ENCODE assay signal across 21 cellular contexts in the genomic region with DNA sequence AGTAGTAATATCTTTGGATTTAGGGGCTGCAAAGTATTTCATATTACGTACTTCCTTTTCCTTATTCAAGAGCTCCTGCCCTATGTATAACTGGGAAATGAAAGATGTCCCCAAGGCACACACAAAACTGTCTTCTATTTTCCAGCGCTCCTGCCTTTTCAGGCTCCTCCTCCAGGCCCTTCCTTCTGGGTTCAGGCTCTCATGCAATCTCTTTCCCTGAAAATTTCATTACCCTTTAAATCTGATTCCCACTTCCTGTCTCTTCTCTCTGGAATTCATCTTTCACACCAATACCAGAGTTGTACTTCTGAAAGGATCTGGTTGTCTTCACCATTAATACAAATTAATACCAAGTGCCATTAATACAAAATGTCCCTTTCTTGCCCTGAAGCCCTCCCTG.
A peak's percentile ranks its signal among the peaks of the same experiment; 100 is the strongest.
DNase-seq lines count a peak whose midpoint lies in the region; ATAC-seq and TF ChIP-seq lines count a peak whose summit lies in the region.
"Had no signal": no experiment of that assay in that cellular context is flagged by ENCODE, and none has a peak within 500 bp of the region (broad histone marks: within the 10 kb centered on the region; RNA-seq: fewer than 3 reads in every experiment).

No MANE protein-coding gene starts in this region.

- H3K27ac Mint-ChIP-seq in activated naive CD8-positive, alpha-beta T cell: peak overlapping the region; percentile 7
- no peak overlapping the region for H3K27ac Mint-ChIP-seq in activated naive CD8-positive, alpha-beta T cell treated with anti-CD3 and anti-CD28 coated beads, Interleukin-2, amount 50 U/mL, for 24 hours
- H3K27ac Mint-ChIP-seq in T-helper 17 cell: peak overlapping the region; percentile 91
- peak overlapping the region in 4 of 6 donors; percentile 50 to 63 (median 56) for H3K27ac Mint-ChIP-seq in immature natural killer cell

- no peaks in the 10 kb centered on the region for H3K9me3 Mint-ChIP-seq in activated naive CD8-positive, alpha-beta T cell (ENCODE audit: low read depth)
- H3K9me3 Mint-ChIP-seq in activated naive CD8-positive, alpha-beta T cell treated with anti-CD3 and anti-CD28 coated beads, Interleukin-2, amount 50 U/mL, for 24 hours: no peaks in the 10 kb centered on the region
- H3K9me3 Mint-ChIP-seq in immature natural killer cell: no peaks in the 10 kb centered on the region
- H3K9me3 Mint-ChIP-seq: CD4-positive, CD25-positive, alpha-beta regulatory T cell had no signal

- intact Hi-C loops in thyroid gland (cut with DNase I): no loop called here
- intact Hi-C loops in uterus (cut with DNase I; ENCODE audit: low total_unique reads): no loop called here

- TF ChIP-seq POLR2A in thyroid gland (IDR thresholded peaks at IDR 0.05) (no peak), uterus (IDR thresholded peaks at IDR 0.05) (no peak)

- H3K4me1 Mint-ChIP-seq in activated naive CD8-positive, alpha-beta T cell (ENCODE audit: low read depth): peaks cover 31% of the 10 kb centered on the region
- peaks cover 20% of the 10 kb centered on the region for H3K4me1 Mint-ChIP-seq in activated naive CD8-positive, alpha-beta T cell treated with anti-CD3 and anti-CD28 coated beads, Interleukin-2, amount 50 U/mL, for 24 hours
- H3K4me1 Mint-ChIP-seq in T-helper 17 cell: peaks cover 35% of the 10 kb centered on the region
- peaks cover 28 to 56% of the 10 kb centered on the region in 2 donors for H3K4me1 Mint-ChIP-seq in immature natural killer cell
- H3K4me1 Mint-ChIP-seq: B cell had no signal

- H3K9me3 ChIP-seq in T-helper 17 cell (ENCODE audit: control insufficient read depth, low read length, poor library complexity, severe bottlenecking) (no peaks in the 10 kb centered on the region), thyroid gland (no peaks in the 10 kb centered on the region), uterus (no peaks in the 10 kb centered on the region)

- no peak overlapping the region for H3K4me3 Mint-ChIP-seq in activated naive CD8-positive, alpha-beta T cell
- no peak overlapping the region for H3K4me3 Mint-ChIP-seq in activated naive CD8-positive, alpha-beta T cell treated with anti-CD3 and anti-CD28 coated beads, Interleukin-2, amount 50 U/mL, for 24 hours
- H3K4me3 Mint-ChIP-seq in T-helper 17 cell (no peak overlapping the region), immature natural killer cell (no peak overlapping the region)
- H3K4me3 Mint-ChIP-seq: B cell; CD4-positive, CD25-positive, alpha-beta regulatory T cell had no signal

- DNase-seq in activated naive CD8-positive, alpha-beta T cell treated with anti-CD3 and anti-CD28 coated beads, Interleukin-2, amount 50 U/mL, for 24 hours: no peak
- DNase-seq in T-helper 17 cell: no peak
- no peak for DNase-seq in immature natural killer cell
- DNase-seq in thyroid gland: no peak
- DNase-seq in HuH-7.5 (ENCODE audit: low spot score): no peak
- DNase-seq in uterus: no peak
- no peak for DNase-seq in superior temporal gyrus (ENCODE audit: extremely low spot score)
- DNase-seq: CD4-positive, CD25-positive, alpha-beta regulatory T cell; DND-41; GDM1; GOT3; NCI-H1048; NCI-H1436 treated with DMSO at 0.1 percent for 48 hours; NCI-H2081; NCI-H748 treated with DMSO at 0.1 percent for 48 hours; PC-3 had no signal

- peaks cover 18% of the 10 kb centered on the region for H3K36me3 Mint-ChIP-seq in activated naive CD8-positive, alpha-beta T cell
- H3K36me3 Mint-ChIP-seq in activated naive CD8-positive, alpha-beta T cell treated with anti-CD3 and anti-CD28 coated beads, Interleukin-2, amount 50 U/mL, for 24 hours (ENCODE audit: low read depth): peaks cover 36% of the 10 kb centered on the region
- peaks cover 16% of the 10 kb centered on the region for H3K36me3 Mint-ChIP-seq in T-helper 17 cell (ENCODE audit: low read depth)
- peaks cover 27 to 63% (median 31%) of the 10 kb centered on the region in 3 donors for H3K36me3 Mint-ChIP-seq in immature natural killer cell

- TF ChIP-seq CTCF in thyroid gland (IDR thresholded peaks at IDR 0.05): no peak
- no peak for TF ChIP-seq CTCF in uterus (IDR thresholded peaks at IDR 0.05)

- peaks cover 5 to 9% of the 10 kb centered on the region in 2 donors for H3K36me3 ChIP-seq in thyroid gland
- no peaks in the 10 kb centered on the region for H3K36me3 ChIP-seq in uterus

- H3K4me3 ChIP-seq in thyroid gland (replicated peaks in 1 of 3): no peak overlapping the region
- no peak overlapping the region for H3K4me3 ChIP-seq in uterus
- H3K4me3 ChIP-seq: GM12878 had no signal

- H3K4me1 ChIP-seq in thyroid gland (peaks cover 27 to 40% of the 10 kb centered on the region in 2 donors), uterus (no peaks in the 10 kb centered on the region)

- WGBS in thyroid gland, 2 donors: 92 to 93% methylated on average over 2 of the region's 2 CpGs

- peak overlapping the region; percentile 1 to 62 (median 39) for H3K27ac ChIP-seq in thyroid gland
- no peak overlapping the region for H3K27ac ChIP-seq in uterus
- H3K27ac ChIP-seq: 22Rv1, RWPE1 had no signal

- no peaks in the 10 kb centered on the region for H3K27me3 Mint-ChIP-seq in activated naive CD8-positive, alpha-beta T cell
- H3K27me3 Mint-ChIP-seq in activated naive CD8-positive, alpha-beta T cell treated with anti-CD3 and anti-CD28 coated beads, Interleukin-2, amount 50 U/mL, for 24 hours: no peaks in the 10 kb centered on the region
- H3K27me3 Mint-ChIP-seq in T-helper 17 cell: no peaks in the 10 kb centered on the region
- peaks cover 0 to 4% (median 4%) of the 10 kb centered on the region in 3 donors for H3K27me3 Mint-ChIP-seq in immature natural killer cell (ENCODE audit: low read depth in 3 of 3)
- H3K27me3 Mint-ChIP-seq: B cell; CD4-positive, CD25-positive, alpha-beta regulatory T cell had no signal

- H3K27me3 ChIP-seq in thyroid gland (no peaks in the 10 kb centered on the region), uterus (no peaks in the 10 kb centered on the region)

- ATAC-seq in activated naive CD8-positive, alpha-beta T cell treated with anti-CD3 and anti-CD28 coated beads, Interleukin-2, amount 50 U/mL, for 24 hours: no peak
- ATAC-seq in T-helper 17 cell: no peak
- ATAC-seq: GM12878, PC-3 had no signal

Comparison
In these comparisons a context has a peak if more than half of its experiments do, and no peak if none do; other contexts are left out.
1. H3K27ac ChIP-seq: peak in thyroid gland (3 of 3); none in uterus (0 of 2).